In the genomic region with DNA sequence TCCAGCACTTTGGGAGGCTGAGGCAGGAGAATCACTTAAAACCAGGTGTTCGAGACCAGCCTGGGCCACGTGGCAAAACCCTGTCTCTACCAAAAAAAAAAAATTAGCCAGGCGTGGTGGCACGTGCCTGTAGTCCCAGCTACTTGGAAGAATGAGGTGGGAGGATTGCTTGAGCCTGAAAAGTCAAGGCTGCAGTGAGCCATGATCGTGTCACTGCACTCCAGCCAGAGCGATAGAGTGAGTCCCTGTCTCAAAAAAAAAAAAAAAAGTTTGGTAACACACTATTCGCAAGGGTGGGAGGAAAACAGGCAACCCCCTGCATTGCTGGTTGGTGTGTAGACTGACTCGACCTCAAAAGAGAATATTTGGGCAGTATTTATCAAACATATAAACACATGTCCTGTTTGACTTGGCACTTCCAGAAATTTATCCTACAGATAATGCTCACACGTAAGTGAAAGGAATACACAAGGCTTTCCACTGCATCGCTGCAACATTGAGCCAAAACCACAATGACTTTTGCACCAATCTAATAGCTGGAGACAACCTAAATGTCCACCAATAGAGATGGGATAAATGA, we compare ENCODE assay signal across 15 cellular contexts. TPM values are rescaled to one million over a fixed set of nuclear protein-coding genes. Genes with fewer than 3 reads are reported as not detected.
"Had no signal": no experiment of that assay in that cellular context is flagged by ENCODE, and none has a peak within 500 bp of the region (broad histone marks: within the 10 kb centered on the region; RNA-seq: fewer than 3 reads in every experiment).

No MANE protein-coding gene starts in this region.

- H3K9me3 ChIP-seq: lower lobe of right lung, pancreas, thoracic aorta, upper lobe of left lung had no signal

- ATAC-seq: activated CD8-positive, alpha-beta memory T cell treated with anti-CD3 and anti-CD28 coated beads, Interleukin-2, amount 10 ng/mL, durations not matched to agents 7 days and 5 days; lower lobe of right lung; naive thymus-derived CD8-positive, alpha-beta T cell; pancreas; sciatic nerve; stimulated activated naive B cell treated with anti-CD40 and anti-IgM and Interleukin-4, amounts not matched to agents 10 μg/mL and 1 μg/mL and 100 μg/mL, for 72 hours had no signal

- H3K4me1 ChIP-seq: pancreas had no signal

- H3K36me3 ChIP-seq: lower lobe of right lung, pancreas, thoracic aorta, upper lobe of left lung had no signal

- FAIRE-seq: pancreas, TTC549 had no signal

- H3K27me3 ChIP-seq: pancreas had no signal

- DNase-seq: activated B cell treated with CpG ODN at 0.5 μM for 24 hours; activated CD4-positive, alpha-beta memory T cell treated with anti-CD3 and anti-CD28 coated beads, Interleukin-2, amount 10 ng/mL, durations not matched to agents 7 days and 5 days; activated CD4-positive, alpha-beta T cell treated with anti-CD3 and anti-CD28 coated beads for 48 hours; activated CD8-positive, alpha-beta memory T cell treated with anti-CD3 and anti-CD28 coated beads, Interleukin-2, amount 10 ng/mL, durations not matched to agents 7 days and 5 days; endodermal cell; immature natural killer cell; lower lobe of right lung; naive thymus-derived CD8-positive, alpha-beta T cell; stimulated activated naive B cell treated with anti-CD40 and anti-IgM and Interleukin-4, amounts not matched to agents 10 μg/mL and 1 μg/mL and 100 μg/mL, for 72 hours; upper lobe of left lung had no signal

- H3K27ac ChIP-seq: lower lobe of right lung, pancreas, thoracic aorta, upper lobe of left lung had no signal

- H3K4me3 ChIP-seq: lower lobe of right lung, pancreas, thoracic aorta, upper lobe of left lung had no signal

RNA-seq across cellular contexts. Expression of gene MESP2, which starts 41.7 kb away (rescaled TPM):
- total RNA-seq: activated CD4-positive, alpha-beta memory T cell treated with anti-CD3 and anti-CD28 coated beads, Interleukin-2, amount 10 ng/mL, durations not matched to agents 7 days and 5 days; activated CD8-positive, alpha-beta memory T cell treated with anti-CD3 and anti-CD28 coated beads, Interleukin-2, amount 10 ng/mL, durations not matched to agents 7 days and 5 days; lower lobe of right lung; naive thymus-derived CD8-positive, alpha-beta T cell; pulmonary artery endothelial cell had no signal
- polyA plus RNA-seq: immature natural killer cell; naive thymus-derived CD8-positive, alpha-beta T cell had no signal
